In genomic region chr10:32376027-32376426, GRCh38 we compare ENCODE assay signal across 2 cellular contexts.
TF ChIP-seq lines count a peak whose summit lies in the region.

No MANE protein-coding gene starts in this region.

TF ChIP-seq in IMR-90, 13 proteins besides CTCF, POLR2A, EP300 and RAD21:
- no peak for TF ChIP-seq NFE2L2 (IDR thresholded peaks at IDR 0.05; ENCODE audit: low read depth, low read length)
- TF ChIP-seq RFX5 (IDR thresholded peaks at IDR 0.05; ENCODE audit: low read depth, low read length), result no peak
- TF ChIP-seq MXI1 (IDR thresholded peaks at IDR 0.05; ENCODE audit: borderline replicate concordance, low read depth, low read length), result no peak
- TF ChIP-seq CHD1 (IDR thresholded peaks at IDR 0.05; ENCODE audit: low read depth, low read length), result no peak
- no peak for TF ChIP-seq FOS (IDR thresholded peaks at IDR 0.05; ENCODE audit: low read depth, low read length)
- no peak for TF ChIP-seq CEBPB (IDR thresholded peaks at IDR 0.05; ENCODE audit: low read depth, low read length)
- no peak for TF ChIP-seq MAFK (IDR thresholded peaks at IDR 0.05; ENCODE audit: low read depth, low read length)
- TF ChIP-seq USF2 (IDR thresholded peaks at IDR 0.05; ENCODE audit: low read depth, low read length), result no peak
- TF ChIP-seq SMC3 (IDR thresholded peaks at IDR 0.05; ENCODE audit: low read depth, low read length), result no peak
- TF ChIP-seq RCOR1 (IDR thresholded peaks at IDR 0.05; ENCODE audit: insufficient replicate concordance, low read length), result no peak
- TF ChIP-seq ELK1 (IDR thresholded peaks at IDR 0.05; ENCODE audit: borderline replicate concordance, low read depth, low read length), result no peak
- no peak for TF ChIP-seq BHLHE40 (IDR thresholded peaks at IDR 0.05; ENCODE audit: low read depth, low read length)
- TF ChIP-seq MAZ (IDR thresholded peaks at IDR 0.05; ENCODE audit: borderline replicate concordance, low read depth, low read length), result no peak

TF ChIP-seq in neural cell, 6 proteins besides CTCF, POLR2A, EP300 and RAD21:
- TF ChIP-seq TAF1 (IDR thresholded peaks at IDR 0.05; ENCODE audit: low read depth) (no peak), MXI1 (conservative IDR thresholded peaks at IDR 0.05; ENCODE audit: poor library complexity, severe bottlenecking) (no peak), REST (IDR thresholded peaks at IDR 0.05; ENCODE audit: borderline replicate concordance) (peak; percentile 40), EZH2 (IDR thresholded peaks at IDR 0.05; ENCODE audit: borderline replicate concordance, insufficient read depth, low read length, poor library complexity, severe bottlenecking) (no peak), POLR2AphosphoS5 (IDR thresholded peaks at IDR 0.05) (peak; percentile 37), SMC3 (conservative IDR thresholded peaks at IDR 0.05; ENCODE audit: poor library complexity) (no peak)
